ENCODE assay signal across 8 cellular contexts in the genomic region with DNA sequence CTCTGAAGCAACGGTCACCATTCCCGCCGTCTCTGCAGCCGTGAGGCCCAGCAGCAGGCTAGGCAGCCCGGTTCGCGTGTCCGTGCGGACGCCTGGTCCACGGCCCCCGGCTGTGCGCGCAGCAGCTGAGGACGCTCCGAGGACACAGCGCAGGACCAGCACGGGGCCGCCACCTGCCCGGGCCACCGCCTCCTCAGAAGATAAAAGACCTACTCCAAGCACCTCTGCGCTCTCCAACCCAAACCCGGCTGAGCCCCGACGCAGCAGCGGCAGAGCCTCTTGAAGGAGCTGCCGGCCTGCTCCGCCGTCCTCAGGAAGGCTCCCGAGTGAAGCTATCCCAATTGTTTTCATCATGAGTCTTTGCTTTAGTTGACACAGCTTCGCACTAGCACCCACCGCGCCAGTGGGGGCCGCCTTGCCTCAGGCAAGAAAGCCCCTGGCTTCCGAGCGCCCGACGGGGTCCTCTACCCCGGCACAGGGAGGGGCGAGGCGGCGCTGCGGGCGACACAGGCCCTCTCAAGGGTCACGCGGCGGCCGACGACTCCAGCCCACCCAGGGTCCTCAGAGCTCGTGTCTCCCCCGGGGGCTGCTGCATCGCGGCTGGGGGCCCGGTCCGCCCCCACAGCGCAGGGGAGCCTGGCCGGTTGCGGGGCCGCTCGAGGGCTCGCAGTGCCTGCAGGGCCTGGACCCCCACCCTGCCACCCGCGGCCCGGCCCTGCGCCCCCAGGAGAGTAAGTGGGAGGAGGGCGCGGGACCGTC. TPM values are rescaled to one million over a fixed set of nuclear protein-coding genes. Genes with fewer than 3 reads are reported as not detected.
DNase-seq lines count a peak whose midpoint lies in the region; ATAC-seq and TF ChIP-seq lines count a peak whose summit lies in the region.

No MANE protein-coding gene starts in this region.

- H3K36me3 ChIP-seq in BJ (ENCODE audit: control insufficient read depth, insufficient read depth, low read length) (peaks cover 11% of the 10 kb centered on the region), Loucy (ENCODE audit: insufficient read depth, low read length) (no peaks in the 10 kb centered on the region; the same call in 1 of the 2 replicates), kidney epithelial cell (ENCODE audit: control insufficient read depth, insufficient read depth, low read length) (peaks cover 3% of the 10 kb centered on the region), subcutaneous abdominal adipose tissue (ENCODE audit: control insufficient read depth in 5 of 5, insufficient read depth in 5 of 5, low read length in 5 of 5) (peaks cover 0 to 19% (median 14%) of the 10 kb centered on the region in 5 donors)

- H3K36me3 Mint-ChIP-seq in brain = peaks cover 44% of the 10 kb centered on the region

- H3K27ac ChIP-seq in subcutaneous abdominal adipose tissue (ENCODE audit: low read depth, low read length) = peak overlapping the region; percentile 16

- TF ChIP-seq CTCF in BJ (IDR thresholded peaks at IDR 0.05; ENCODE audit: insufficient read depth, low read depth, low read length) (no peak), Loucy (conservative IDR thresholded peaks at IDR 0.05; ENCODE audit: low read length) (no peak), brain (conservative IDR thresholded peaks at IDR 0.05) (no peak), kidney epithelial cell (IDR thresholded peaks at IDR 0.05; ENCODE audit: insufficient read depth, low read length, poor library complexity, severe bottlenecking) (no peak)

- no peak overlapping the region for H2AFZ ChIP-seq in Loucy (ENCODE audit: low read length)

- H3K4me3 ChIP-seq in BJ (ENCODE audit: low read depth, low read length) = peak overlapping the region; percentile 67
- H3K4me3 ChIP-seq in Loucy (ENCODE audit: low read length, poor library complexity, severe bottlenecking) = peak overlapping the region; percentile 86
- peak overlapping the region; percentile 61 for H3K4me3 ChIP-seq in kidney epithelial cell (ENCODE audit: low read depth, low read length)
- H3K4me3 ChIP-seq in subcutaneous abdominal adipose tissue (ENCODE audit: low read depth in 1 of 5, low read length in 5 of 5) = peak overlapping the region in 4 of 5 donors; percentile 57 to 75 (median 67)

- peaks cover 12% of the 10 kb centered on the region for H3K27me3 Mint-ChIP-seq in brain

- peaks cover 82% of the 10 kb centered on the region for H3K79me2 ChIP-seq in Loucy (ENCODE audit: insufficient read depth, low read length)

- H3K27me3 ChIP-seq in BJ (ENCODE audit: control insufficient read depth, insufficient read depth, low read length) (no peaks in the 10 kb centered on the region), Loucy (ENCODE audit: insufficient read depth, low read length, poor library complexity, severe bottlenecking) (no peaks in the 10 kb centered on the region), kidney epithelial cell (ENCODE audit: control insufficient read depth, insufficient read depth, low read length) (no peaks in the 10 kb centered on the region), subcutaneous abdominal adipose tissue (ENCODE audit: control insufficient read depth in 5 of 5, insufficient read depth in 4 of 5, low read length in 5 of 5) (no peaks in the 10 kb centered on the region)

- CTCF ChIA-PET in BJ (lab: Yijun Ruan, JAX) = interaction anchor here (1.3 to 3.2 kb wide), 3 partner anchors 17 to 38 kb away, joined by 5 to 18 read pairs (median 5); a partner anchor contains a TSS

- peak overlapping the region; percentile 91 to 97 (median 94) for H3K4me3 Mint-ChIP-seq in brain

- no peaks in the 10 kb centered on the region for H3K9me2 ChIP-seq in Loucy (replicated peaks; ENCODE audit: low read depth, low read length)

- POLR2A ChIA-PET in BJ (lab: Charles Lee) = no interaction called here

- DNase-seq in BJ (ENCODE audit: low read depth) = no peak
- DNase-seq in kidney epithelial cell (ENCODE audit: low read depth) = no peak
- no peak for DNase-seq in NCI-H1048 (lab: John Stamatoyannopoulos, UW)

- H3K4me2 ChIP-seq in Loucy (ENCODE audit: low read depth, low read length, poor library complexity, severe bottlenecking) = peak overlapping the region; percentile 97

- peaks cover 70% of the 10 kb centered on the region for H3K4me1 Mint-ChIP-seq in brain

- H4K20me1 ChIP-seq in Loucy (ENCODE audit: insufficient read depth, low read length, poor library complexity, severe bottlenecking) = peaks cover 20% of the 10 kb centered on the region

- H3K9me3 Mint-ChIP-seq in brain = peaks cover 0 to 6% (median 3%) of the 10 kb centered on the region in 5 experiments

- no peaks in the 10 kb centered on the region for H3K9me3 ChIP-seq in Loucy (ENCODE audit: insufficient read depth, low read depth, low read length)
- no peaks in the 10 kb centered on the region for H3K9me3 ChIP-seq in subcutaneous abdominal adipose tissue (ENCODE audit: control insufficient read depth in 5 of 5, low read length in 5 of 5)

- no peaks in the 10 kb centered on the region for H3F3A ChIP-seq in Loucy (ENCODE audit: low read depth)

- H3K4me1 ChIP-seq in Loucy (ENCODE audit: insufficient read depth, low read length, poor library complexity, severe bottlenecking) (peaks cover 50% of the 10 kb centered on the region), subcutaneous abdominal adipose tissue (ENCODE audit: control insufficient read depth in 5 of 5, insufficient read depth in 5 of 5, low read length in 5 of 5) (peaks cover 0 to 31% (median 24%) of the 10 kb centered on the region in 5 donors)

- peak overlapping the region; percentile 67 to 99 (median 95) for H3K27ac Mint-ChIP-seq in brain

- ATAC-seq in GM19324 (IDR thresholded peaks at IDR 0.05; ENCODE audit: low FRiP score, unreplicated experiment) = peak; percentile 2
- ATAC-seq in HG02884 (IDR thresholded peaks at IDR 0.05; ENCODE audit: unreplicated experiment) = no peak

- H3K9ac ChIP-seq in Loucy (ENCODE audit: low read depth, low read length, poor library complexity, severe bottlenecking) (peak overlapping the region; percentile 99), subcutaneous abdominal adipose tissue (ENCODE audit: low read length in 5 of 5) (peak overlapping the region in 4 of 5 donors; percentile 25 to 72 (median 57))

RNA-seq across cellular contexts. Expression of a gene that starts 16.9 kb away (rescaled TPM):
- polyA plus RNA-seq in BJ (2011; rRNA removed) = 2.8 and 4.5 TPM in 2 replicates
- polyA minus RNA-seq in BJ (2011; rRNA and poly(A)+ RNA removed) = 1.6 and 2.7 TPM in 2 replicates
- polyA plus RNA-seq in brain (ENCODE audit: insufficient read depth, low read depth, low replicate concordance) = 10.5 TPM
- total RNA-seq in kidney epithelial cell = 0.21 TPM in 2 replicates

RNA-seq across cellular contexts. Expression of a gene that starts 44.5 kb away (rescaled TPM):
- not detected in 2 replicates for polyA plus RNA-seq in BJ (2011; rRNA removed)
- not detected in 2 replicates for polyA minus RNA-seq in BJ (2011; rRNA and poly(A)+ RNA removed)
- polyA plus RNA-seq in brain (ENCODE audit: insufficient read depth, low read depth, low replicate concordance) = not detected
- total RNA-seq in kidney epithelial cell = 0.75 TPM in 1 of 2 replicates, not detected in the other

RNA-seq across cellular contexts. Expression of a gene that starts 52.1 kb away (rescaled TPM):
- 5.5 and 5.6 TPM in 2 replicates for polyA plus RNA-seq in BJ (2011; rRNA removed)
- polyA minus RNA-seq in BJ (2011; rRNA and poly(A)+ RNA removed) = 2.7 and 3.2 TPM in 2 replicates
- 2.4 TPM for polyA plus RNA-seq in brain (ENCODE audit: insufficient read depth, low read depth, low replicate concordance)
- 14.1 and 15.5 TPM in 2 replicates for total RNA-seq in kidney epithelial cell
